Comparison of ENCODE assay signal across 22 cellular contexts in genomic region chr4:169773889-169774288, GRCh38.
"Had no signal": no experiment of that assay in that cellular context is flagged by ENCODE, and none has a peak within 500 bp of the region (broad histone marks: within the 10 kb centered on the region; RNA-seq: fewer than 3 reads in every experiment).

No MANE protein-coding gene starts in this region.

- H3K27ac Mint-ChIP-seq: effector memory CD8-positive, alpha-beta T cell; nephron; stimulated activated memory B cell treated with anti-CD40 and anti-IgM and Interleukin-4, amounts not matched to agents 10 μg/mL and 1 μg/mL and 100 μg/mL, for 72 hours; stimulated activated naive CD8-positive, alpha-beta T cell treated with anti-CD3 and anti-CD28 coated beads, Interleukin-15, Interleukin-2, amounts not matched to agents 100 ng/mL and 50 ng/mL, for 24 hours; type B pancreatic cell had no signal

- H3K4me3 Mint-ChIP-seq: nephron; stimulated activated naive CD8-positive, alpha-beta T cell treated with anti-CD3 and anti-CD28 coated beads, Interleukin-15, Interleukin-2, amounts not matched to agents 100 ng/mL and 50 ng/mL, for 24 hours; type B pancreatic cell had no signal

- H3K9me3 Mint-ChIP-seq: central memory CD8-positive, alpha-beta T cell; effector memory CD8-positive, alpha-beta T cell; stimulated activated naive CD8-positive, alpha-beta T cell treated with anti-CD3 and anti-CD28 coated beads, Interleukin-15, Interleukin-2, amounts not matched to agents 100 ng/mL and 50 ng/mL, for 24 hours; type B pancreatic cell had no signal

- DNase-seq: cortex of kidney; effector memory CD8-positive, alpha-beta T cell; gastrocnemius medialis; glutamatergic neuron; kidney glomerular epithelial cell; mammary epithelial cell; psoas muscle; stimulated activated CD4-positive, alpha-beta T cell treated with anti-CD3 and anti-CD28 coated beads, Interleukin-15, amount 100 ng/mL, for 24 hours; stimulated activated CD4-positive, alpha-beta T cell treated with anti-CD3 and anti-CD28 coated beads, Interleukin-1b, Interleukin-23, amount 100 ng/mL, for 48 hours; stimulated activated CD4-positive, alpha-beta T cell treated with anti-CD3 and anti-CD28 coated beads, Interleukin-4, amount 100 ng/mL, for 24 hours; thyroid gland had no signal

- H3K36me3 ChIP-seq: esophagus muscularis mucosa, gastrocnemius medialis, spleen, thyroid gland, vagina had no signal

- H3K27ac ChIP-seq: epithelial cell of prostate, esophagus muscularis mucosa, gastrocnemius medialis, parathyroid adenoma, psoas muscle, spleen, thyroid gland, vagina had no signal

- H3K9me3 ChIP-seq: esophagus muscularis mucosa, gastrocnemius medialis, psoas muscle, spleen, thyroid gland, vagina had no signal

- H3K36me3 Mint-ChIP-seq: stimulated activated memory B cell treated with anti-CD40 and anti-IgM and Interleukin-4, amounts not matched to agents 10 μg/mL and 1 μg/mL and 100 μg/mL, for 72 hours; type B pancreatic cell had no signal

- H3K27me3 ChIP-seq: thyroid gland, vagina had no signal

- ATAC-seq: gastrocnemius medialis, left lobe of liver, psoas muscle had no signal

- H3K27me3 Mint-ChIP-seq: type B pancreatic cell had no signal

- H3K4me3 ChIP-seq: gastrocnemius medialis, thyroid gland had no signal

- H3K4me1 ChIP-seq: parathyroid adenoma had no signal
